ENCODE assay signal across 24 cellular contexts in the genomic region with DNA sequence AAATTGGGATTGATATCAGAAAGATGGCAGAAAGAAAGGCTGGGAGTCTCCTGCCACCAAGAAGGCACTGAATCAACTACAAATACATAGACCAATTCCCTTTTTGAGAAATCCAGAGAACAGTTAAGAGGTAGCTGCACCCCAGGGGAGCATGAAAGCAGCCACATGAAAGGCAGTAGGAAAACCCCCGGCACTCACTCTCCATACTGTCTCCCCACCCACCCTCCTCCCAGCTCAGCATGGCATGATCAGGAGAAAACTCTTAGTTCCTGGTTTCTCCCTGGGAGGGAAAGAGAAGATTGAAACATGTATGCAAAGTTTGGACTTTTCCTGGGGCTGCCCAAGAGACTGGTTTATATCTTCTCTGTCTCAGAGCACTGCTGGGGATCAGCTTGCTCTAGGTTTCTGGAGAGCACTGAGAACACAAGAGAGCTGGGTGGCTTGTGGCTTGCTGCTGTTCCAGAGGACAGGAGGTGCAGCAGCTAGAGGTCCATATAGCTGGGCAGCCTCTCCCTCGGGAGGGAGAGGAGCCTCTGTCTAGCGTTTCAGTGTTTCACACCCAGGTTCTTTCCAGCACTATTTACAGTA.
A peak's percentile ranks its signal among the peaks of the same experiment; 100 is the strongest.
DNase-seq lines count a peak whose midpoint lies in the region; ATAC-seq, FAIRE-seq and TF ChIP-seq lines count a peak whose summit lies in the region.
"Had no signal": no experiment of that assay in that cellular context is flagged by ENCODE, and none has a peak within 500 bp of the region (broad histone marks: within the 10 kb centered on the region; RNA-seq: fewer than 3 reads in every experiment).

No MANE protein-coding gene starts in this region.

- H4K5ac ChIP-seq in mesendoderm (ENCODE audit: low read length): no peak overlapping the region

- H3K27ac ChIP-seq in astrocyte (ENCODE audit: low read depth, low read length): no peak overlapping the region
- no peak overlapping the region for H3K27ac ChIP-seq in mesendoderm (ENCODE audit: low read depth, low read length)
- no peak overlapping the region for H3K27ac ChIP-seq in colonic mucosa
- no peak overlapping the region for H3K27ac ChIP-seq in ascending aorta

- TF ChIP-seq CTCF in astrocyte (IDR thresholded peaks at IDR 0.05; ENCODE audit: insufficient read depth, low read depth, low read length) (no peak), colonic mucosa (IDR thresholded peaks at IDR 0.05) (no peak), ascending aorta (IDR thresholded peaks at IDR 0.05) (no peak)

- no peak overlapping the region for H2AK5ac ChIP-seq in mesendoderm (ENCODE audit: low read length)

- H4K20me1 ChIP-seq in astrocyte (ENCODE audit: insufficient read depth, low read length): no peaks in the 10 kb centered on the region
- H4K20me1 ChIP-seq: BLaER1 treated with 17β-estradiol and CSF1 and Interleukin-3, amounts not matched to agents 10 nM and 100 nM had no signal

- in situ Hi-C loops in HAP-1 (cut with MboI; ENCODE audit: low sequenced_read_pairs): no loop called here

- no peak overlapping the region for H3K23ac ChIP-seq in mesendoderm (ENCODE audit: low read length)

- no peaks in the 10 kb centered on the region for H3K4me1 ChIP-seq in astrocyte (ENCODE audit: insufficient read depth, low read length)
- H3K4me1 ChIP-seq in mesendoderm (ENCODE audit: control insufficient read depth, low read depth, low read length): no peaks in the 10 kb centered on the region
- no peaks in the 10 kb centered on the region for H3K4me1 ChIP-seq in colonic mucosa
- H3K4me1 ChIP-seq in ascending aorta: no peaks in the 10 kb centered on the region
- peaks cover 6% of the 10 kb centered on the region for H3K4me1 ChIP-seq in HAP-1
- H3K4me1 ChIP-seq: Caco-2 had no signal

- H3K27me3 ChIP-seq in astrocyte (ENCODE audit: insufficient read depth, low read length): no peaks in the 10 kb centered on the region
- no peaks in the 10 kb centered on the region for H3K27me3 ChIP-seq in mesendoderm (ENCODE audit: insufficient read depth, low read length, poor library complexity)
- no peaks in the 10 kb centered on the region for H3K27me3 ChIP-seq in colonic mucosa
- no peaks in the 10 kb centered on the region for H3K27me3 ChIP-seq in ascending aorta
- no peaks in the 10 kb centered on the region for H3K27me3 ChIP-seq in HAP-1 (ENCODE audit: low read depth)
- H3K27me3 ChIP-seq: BLaER1 treated with 17β-estradiol and CSF1 and Interleukin-3, amounts not matched to agents 10 nM and 100 nM had no signal

- H2BK5ac ChIP-seq in mesendoderm (ENCODE audit: low read length): no peak overlapping the region

- H2BK15ac ChIP-seq in mesendoderm (replicated peaks; ENCODE audit: low read depth): no peak overlapping the region

- H3K4me2 ChIP-seq in astrocyte (ENCODE audit: low read length) (no peak overlapping the region), mesendoderm (ENCODE audit: low read length) (no peak overlapping the region)

- H3K27ac Mint-ChIP-seq in astrocyte (ENCODE audit: unreplicated experiment): no peak overlapping the region
- no peak overlapping the region for H3K27ac Mint-ChIP-seq in naive thymus-derived CD8-positive, alpha-beta T cell
- H3K27ac Mint-ChIP-seq: CD4-positive, alpha-beta memory T cell; IgD-negative memory B cell had no signal

- H3K9me3 Mint-ChIP-seq in astrocyte (ENCODE audit: unreplicated experiment): no peaks in the 10 kb centered on the region
- H3K9me3 Mint-ChIP-seq in naive thymus-derived CD8-positive, alpha-beta T cell: peaks cover 0 to 4% (median 0%) of the 10 kb centered on the region in 9 donors

- H3K4me1 Mint-ChIP-seq in astrocyte (ENCODE audit: low read depth, unreplicated experiment): peaks cover 5% of the 10 kb centered on the region
- no peaks in the 10 kb centered on the region for H3K4me1 Mint-ChIP-seq in naive thymus-derived CD8-positive, alpha-beta T cell
- H3K4me1 Mint-ChIP-seq: CD4-positive, alpha-beta memory T cell; IgD-negative memory B cell had no signal

- no peaks in the 10 kb centered on the region for H3K36me3 ChIP-seq in astrocyte (ENCODE audit: insufficient read depth, low read length)
- H3K36me3 ChIP-seq in mesendoderm (ENCODE audit: control insufficient read depth, insufficient read depth, low read length): no peaks in the 10 kb centered on the region
- no peaks in the 10 kb centered on the region for H3K36me3 ChIP-seq in colonic mucosa
- H3K36me3 ChIP-seq in ascending aorta: no peaks in the 10 kb centered on the region
- no peaks in the 10 kb centered on the region for H3K36me3 ChIP-seq in HAP-1 (replicated peaks)
- H3K36me3 ChIP-seq: BLaER1 treated with 17β-estradiol and CSF1 and Interleukin-3, amounts not matched to agents 10 nM and 100 nM had no signal

- intact Hi-C loops in colonic mucosa (cut with DNase I): no loop called here
- intact Hi-C loops in ascending aorta (cut with DNase I): no loop called here

- no peak overlapping the region for H3K4me3 Mint-ChIP-seq in astrocyte (ENCODE audit: unreplicated experiment)
- H3K4me3 Mint-ChIP-seq in naive thymus-derived CD8-positive, alpha-beta T cell: no peak overlapping the region
- H3K4me3 Mint-ChIP-seq: CD4-positive, alpha-beta memory T cell; IgD-negative memory B cell had no signal

- no peaks in the 10 kb centered on the region for H3K79me1 ChIP-seq in mesendoderm (ENCODE audit: low read length)

- H3K36me3 Mint-ChIP-seq in astrocyte (ENCODE audit: low read depth, unreplicated experiment): no peaks in the 10 kb centered on the region
- H3K36me3 Mint-ChIP-seq in naive thymus-derived CD8-positive, alpha-beta T cell: no peaks in the 10 kb centered on the region
- H3K36me3 Mint-ChIP-seq: CD4-positive, alpha-beta memory T cell had no signal

- POLR2A ChIA-PET in naive thymus-derived CD8-positive, alpha-beta T cell (lab: Charles Lee): no interaction called here

- H3K79me2 ChIP-seq in astrocyte (ENCODE audit: insufficient read depth, low read length) (no peaks in the 10 kb centered on the region), mesendoderm (ENCODE audit: control insufficient read depth, insufficient read depth, low read length) (no peaks in the 10 kb centered on the region)

- no peak overlapping the region for H3K4ac ChIP-seq in mesendoderm (ENCODE audit: low read depth, low read length)

- H4K8ac ChIP-seq in mesendoderm (ENCODE audit: low read depth, low read length): no peak overlapping the region

- peak overlapping the region; percentile 3 for H3K18ac ChIP-seq in mesendoderm (ENCODE audit: low read length)

- no peak for DNase-seq in astrocyte (ENCODE audit: low read depth)
- no peak for DNase-seq in mesendoderm
- no peak for DNase-seq in naive thymus-derived CD8-positive, alpha-beta T cell
- DNase-seq in colonic mucosa: no peak
- DNase-seq in ascending aorta (ENCODE audit: low spot score in 2 of 2): no peak
- no peak for DNase-seq in HAP-1 (ENCODE audit: low spot score in 2 of 2)
- DNase-seq: Caco-2; CD4-positive, alpha-beta memory T cell; DMS 273 treated with DMSO at 0.1 percent for 48 hours; DMS79 treated with DMSO at 0.1 percent for 48 hours; H7; MV-4-11; NCI-H1105 treated with DMSO at 0.1 percent for 48 hours; NCI-H2029 treated with DMSO at 0.1 percent for 48 hours; NCI-H2171; NCI-H345; NCI-H524; NCI-H774 had no signal

- no peak overlapping the region for H3K56ac ChIP-seq in mesendoderm (ENCODE audit: low read length)

- H3K4me3 ChIP-seq in astrocyte (ENCODE audit: insufficient read depth, low read depth, low read length) (no peak overlapping the region), mesendoderm (ENCODE audit: low read length) (no peak overlapping the region), colonic mucosa (no peak overlapping the region), ascending aorta (no peak overlapping the region), HAP-1 (no peak overlapping the region)
- H3K4me3 ChIP-seq: BLaER1 treated with 17β-estradiol and CSF1 and Interleukin-3, amounts not matched to agents 10 nM and 100 nM had no signal

- H3K9ac ChIP-seq in astrocyte (ENCODE audit: low read length) (no peak overlapping the region), mesendoderm (ENCODE audit: low read length) (no peak overlapping the region), colonic mucosa (ENCODE audit: low read depth in 2 of 2, low read length in 2 of 2) (no peak overlapping the region)
- H3K9ac ChIP-seq: BLaER1 treated with 17β-estradiol and CSF1 and Interleukin-3, amounts not matched to agents 10 nM and 100 nM had no signal

- FAIRE-seq in astrocyte (lab: Jason Lieb, UNC): no peak
- FAIRE-seq: GM12891 had no signal

- H3K27me3 Mint-ChIP-seq in astrocyte (ENCODE audit: low read depth, unreplicated experiment): no peaks in the 10 kb centered on the region
- H3K27me3 Mint-ChIP-seq in naive thymus-derived CD8-positive, alpha-beta T cell: no peaks in the 10 kb centered on the region
- H3K27me3 Mint-ChIP-seq: CD4-positive, alpha-beta memory T cell; IgD-negative memory B cell had no signal

- no peak overlapping the region for H2BK120ac ChIP-seq in mesendoderm (ENCODE audit: low read depth, low read length)

- peak overlapping the region; percentile 29 for H2AFZ ChIP-seq in astrocyte (ENCODE audit: low read depth, low read length)

- no CpG with 5 or more reads among the region's 3 CpGs for WGBS in mesendoderm (ENCODE audit: extremely low coverage, insufficient coverage, low lambda C conversion rate)

- H3K9me3 ChIP-seq in astrocyte (ENCODE audit: insufficient read depth, low read depth, low read length): no peaks in the 10 kb centered on the region
- no peaks in the 10 kb centered on the region for H3K9me3 ChIP-seq in colonic mucosa
- no peaks in the 10 kb centered on the region for H3K9me3 ChIP-seq in ascending aorta
- H3K9me3 ChIP-seq in HAP-1: no peaks in the 10 kb centered on the region
- H3K9me3 ChIP-seq: BLaER1 treated with 17β-estradiol and CSF1 and Interleukin-3, amounts not matched to agents 10 nM and 100 nM; Caco-2 had no signal

- ATAC-seq in HG02588 (IDR thresholded peaks at IDR 0.05; ENCODE audit: unreplicated experiment): peak; percentile 65
- ATAC-seq in naive thymus-derived CD8-positive, alpha-beta T cell: no peak
- ATAC-seq: Panc1, SK-N-SH treated with all-trans-retinoic acid at 6 μM for 48 hours had no signal
